Comparison of ENCODE assay signal across 14 cellular contexts in the genomic region with DNA sequence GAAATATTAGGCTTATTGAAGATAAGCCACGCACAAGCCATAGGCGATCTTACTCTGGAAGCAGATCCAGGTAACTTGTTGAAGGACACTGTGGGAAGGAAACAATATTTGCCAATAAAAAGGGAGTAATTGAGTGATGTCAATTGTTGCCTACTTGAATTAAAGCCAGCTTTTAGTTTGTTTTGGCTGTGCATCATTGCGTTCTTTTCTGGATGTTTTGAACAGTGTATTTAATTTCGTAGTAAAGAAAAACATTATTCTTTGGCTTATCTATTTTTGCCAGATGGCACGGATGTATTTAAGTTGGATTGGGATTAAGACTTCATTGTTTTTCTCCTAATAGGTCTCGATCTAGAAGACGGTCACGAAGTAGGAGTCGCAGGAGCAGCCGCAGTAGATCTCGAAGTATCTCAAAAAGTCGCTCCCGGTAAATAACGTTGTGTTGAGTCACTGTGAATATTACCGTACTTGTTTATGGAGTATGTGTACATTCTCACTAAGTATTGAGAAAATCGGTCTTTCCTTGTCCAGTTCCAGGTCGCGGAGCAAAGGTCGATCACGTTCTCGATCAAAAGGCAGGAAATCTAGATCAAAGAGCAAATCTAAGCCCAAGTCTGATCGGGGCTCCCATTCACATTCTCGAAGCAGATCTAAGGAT. TPM values are rescaled to one million over a fixed set of nuclear protein-coding genes. Genes with fewer than 3 reads are reported as not detected.
DNase-seq lines count a peak whose midpoint lies in the region; TF ChIP-seq lines count a peak whose summit lies in the region.
"Had no signal": no experiment of that assay in that cellular context is flagged by ENCODE, and none has a peak within 500 bp of the region (broad histone marks: within the 10 kb centered on the region; RNA-seq: fewer than 3 reads in every experiment).

No MANE protein-coding gene starts in this region.

- no peak overlapping the region for H3K27ac ChIP-seq in PC-9
- no peak overlapping the region for H3K27ac ChIP-seq in coronary artery
- H3K27ac ChIP-seq: vagina had no signal

- H3K9me3 Mint-ChIP-seq in activated naive CD4-positive, alpha-beta T cell treated with anti-CD3 and anti-CD28 coated beads for 36 hours = no peaks in the 10 kb centered on the region

- no peaks in the 10 kb centered on the region for H3K9me3 ChIP-seq in PC-9 (ENCODE audit: insufficient read depth, low read depth)
- H3K9me3 ChIP-seq: breast epithelium, vagina had no signal

- H3K36me3 ChIP-seq in PC-9 (ENCODE audit: low read depth) = peaks cover 59% of the 10 kb centered on the region
- H3K36me3 ChIP-seq in H7 (replicated peaks; ENCODE audit: control insufficient read depth, insufficient read depth, low read length) = peaks cover 37% of the 10 kb centered on the region

- TF ChIP-seq CTCF in PC-9 (conservative IDR thresholded peaks at IDR 0.05) = no peak
- TF ChIP-seq CTCF in coronary artery (IDR thresholded peaks at IDR 0.05) = no peak

- H3K79me2 ChIP-seq in PC-9 (ENCODE audit: low read depth) = peaks cover 52% of the 10 kb centered on the region

- peak overlapping the region; percentile 29 for H3K4me3 Mint-ChIP-seq in activated naive CD4-positive, alpha-beta T cell treated with anti-CD3 and anti-CD28 coated beads for 36 hours

- no peaks in the 10 kb centered on the region for H3K27me3 Mint-ChIP-seq in activated naive CD4-positive, alpha-beta T cell treated with anti-CD3 and anti-CD28 coated beads for 36 hours (ENCODE audit: low read depth)

- H2AFZ ChIP-seq in PC-9 = no peak overlapping the region

- H3F3A ChIP-seq in PC-9 (ENCODE audit: insufficient read depth, low read depth) = peaks cover 64% of the 10 kb centered on the region

- H3K4me1 Mint-ChIP-seq in activated naive CD4-positive, alpha-beta T cell treated with anti-CD3 and anti-CD28 coated beads for 36 hours (ENCODE audit: low read depth) = peaks cover 43% of the 10 kb centered on the region

- H3K27me3 ChIP-seq in PC-9 (ENCODE audit: insufficient read depth, low read depth) = no peaks in the 10 kb centered on the region
- H3K27me3 ChIP-seq in H7 (ENCODE audit: control insufficient read depth, insufficient read depth, low read length) = no peaks in the 10 kb centered on the region
- H3K27me3 ChIP-seq: breast epithelium, vagina had no signal

- no peak for DNase-seq in activated naive CD4-positive, alpha-beta T cell treated with anti-CD3 and anti-CD28 coated beads for 36 hours
- DNase-seq in activated naive CD4-positive, alpha-beta T cell treated with Interleukin-2 at 50 U/mL for 16 hours = no peak
- no peak for DNase-seq in PC-9
- DNase-seq in coronary artery (ENCODE audit: low spot score) = peak; percentile 28
- DNase-seq in pulmonary artery endothelial cell (ENCODE audit: low read depth, low spot score) = peak; percentile 59
- no peak for DNase-seq in SKM-1 treated with dmso at 0.1 percent for 144 hours (lab: John Stamatoyannopoulos, UW; ENCODE audit: unreplicated experiment)
- no peak for DNase-seq in H7
- DNase-seq in NCI-H146 treated with DMSO at 0.1 percent for 48 hours (lab: John Stamatoyannopoulos, UW; ENCODE audit: unreplicated experiment) = no peak
- DNase-seq: DMS79, NCI-H1694, NCI-H526 treated with DMSO at 0.1 percent for 48 hours, RPMI8226 had no signal

- no TSS peak for BruUV-seq in PC-9 (replicated peaks; lab: Mats Ljungman, UMichigan)

- peak overlapping the region; percentile 69 for H3K27ac Mint-ChIP-seq in activated naive CD4-positive, alpha-beta T cell treated with anti-CD3 and anti-CD28 coated beads for 36 hours

- peaks cover 14% of the 10 kb centered on the region for H3K4me1 ChIP-seq in PC-9 (replicated peaks; ENCODE audit: insufficient read depth)

- intact Hi-C loops in activated naive CD4-positive, alpha-beta T cell treated with anti-CD3 and anti-CD28 coated beads for 36 hours (cut with micrococcal nuclease) = no loop called here
- intact Hi-C loops in PC-9 (cut with micrococcal nuclease; ENCODE audit: unreplicated experiment) = no loop called here

- no peaks in the 10 kb centered on the region for H3K9me2 ChIP-seq in PC-9 (ENCODE audit: insufficient read depth)

- POLR2A ChIA-PET in PC-9 (lab: Charles Lee; ENCODE audit: unreplicated experiment) = interaction anchor here (0.6 kb wide), 1 partner anchor 1428 kb away, joined by 23 read pairs; no protein-coding TSS in a partner anchor

- peaks cover 53% of the 10 kb centered on the region for H3K36me3 Mint-ChIP-seq in activated naive CD4-positive, alpha-beta T cell treated with anti-CD3 and anti-CD28 coated beads for 36 hours (ENCODE audit: low read depth)

- peak overlapping the region; percentile 100; the same call in 1 of the 2 replicates for H3K4me3 ChIP-seq in PC-9
- H3K4me3 ChIP-seq in coronary artery = no peak overlapping the region
- no peak overlapping the region for H3K4me3 ChIP-seq in H7 (ENCODE audit: insufficient read depth, low read depth, low read length)
- H3K4me3 ChIP-seq: vagina had no signal

- peaks cover 64% of the 10 kb centered on the region for H4K20me1 ChIP-seq in PC-9 (ENCODE audit: insufficient read depth)

- H3K4me2 ChIP-seq in PC-9 = no peak overlapping the region

- CTCF ChIA-PET in activated naive CD4-positive, alpha-beta T cell treated with anti-CD3 and anti-CD28 coated beads for 36 hours (lab: Charles Lee) = no interaction called here
- CTCF ChIA-PET in PC-9 (lab: Charles Lee) = no interaction called here

RNA-seq across cellular contexts. Expression of a gene that starts 2.6 kb away (rescaled TPM):
- 10 to 100 TPM; 76.0 to 78.2 TPM for total RNA-seq in activated naive CD4-positive, alpha-beta T cell treated with anti-CD3 and anti-CD28 coated beads for 36 hours
- total RNA-seq in PC-9 (2021) (100 and 136 TPM in 2 replicates), pulmonary artery endothelial cell (53.7 and 55.8 TPM in 2 replicates)
- total RNA-seq in H7 (2014; rRNA removed; shearing (Covaris generic)) = 23.8 and 33.7 TPM in 2 replicates

RNA-seq across cellular contexts. Expression of a gene that starts 47.2 kb away (rescaled TPM):
- total RNA-seq in activated naive CD4-positive, alpha-beta T cell treated with anti-CD3 and anti-CD28 coated beads for 36 hours = 1 to 10 TPM; 4.7 to 7.3 TPM
- total RNA-seq in PC-9 (2021) (34.9 and 42.7 TPM in 2 replicates), pulmonary artery endothelial cell (2.8 and 4.5 TPM in 2 replicates)
- total RNA-seq in H7 (2014; rRNA removed; shearing (Covaris generic)) = 6.3 and 17.7 TPM in 2 replicates

Comparison
In these comparisons a context has a peak if more than half of its experiments do, and no peak if none do; other contexts are left out.
1. DNase-seq: peak in coronary artery (single experiment) and pulmonary artery endothelial cell (single experiment); none in activated naive CD4-positive, alpha-beta T cell treated with anti-CD3 and anti-CD28 coated beads for 36 hours (single experiment), activated naive CD4-positive, alpha-beta T cell treated with Interleukin-2 at 50 U/mL for 16 hours (single experiment), PC-9 (0 of 2), SKM-1 treated with dmso at 0.1 percent for 144 hours (single experiment), H7 (single experiment) and NCI-H146 treated with DMSO at 0.1 percent for 48 hours (single experiment).